8 cellular contexts compared by ENCODE assay signal in the genomic region with DNA sequence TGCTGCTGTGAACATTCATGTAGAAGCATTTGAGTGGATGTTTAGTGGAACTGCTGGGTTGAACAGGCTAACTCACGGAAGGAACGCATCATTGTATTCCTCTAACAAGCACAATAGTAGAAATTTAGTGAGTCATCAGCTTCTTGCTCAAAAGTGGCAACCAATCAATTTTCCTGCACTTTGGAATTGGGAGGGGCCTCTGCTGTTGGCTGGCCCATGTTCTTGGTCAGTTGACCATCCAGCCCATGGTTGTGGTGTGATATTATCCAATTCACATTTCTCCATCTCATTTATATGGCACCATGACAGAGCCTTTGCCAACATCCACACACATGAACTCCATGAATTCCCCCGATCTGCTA.
DNase-seq lines count a peak whose midpoint lies in the region; ATAC-seq, FAIRE-seq and TF ChIP-seq lines count a peak whose summit lies in the region.

No MANE protein-coding gene starts in this region.

- TF ChIP-seq CTCF in WERI-Rb-1 (IDR thresholded peaks at IDR 0.05; ENCODE audit: low read depth, low read length) (no peak), upper lobe of right lung (IDR thresholded peaks at IDR 0.05) (no peak)

- intact Hi-C loops in upper lobe of right lung (cut with DNase I) = no loop called here

- FAIRE-seq in RCC 7860 (lab: Jason Lieb, UNC) = no peak

- no peak overlapping the region for H3K27ac ChIP-seq in WERI-Rb-1
- no peak overlapping the region for H3K27ac ChIP-seq in upper lobe of right lung

- ATAC-seq in GM21515 (IDR thresholded peaks at IDR 0.05; ENCODE audit: unreplicated experiment) (peak; percentile 3), GM18519 (IDR thresholded peaks at IDR 0.05; ENCODE audit: low FRiP score, unreplicated experiment) (no peak), upper lobe of right lung (no peak)

- DNase-seq in RCC 7860 (ENCODE audit: low spot score) (peak; percentile 70), dermis microvascular lymphatic vessel endothelial cell (ENCODE audit: low read depth in 2 of 2) (peak; percentile 47 to 79), WERI-Rb-1 (no peak), NCI-H187 treated with DMSO at 0.1 percent for 48 hours (lab: John Stamatoyannopoulos, UW) (no peak), upper lobe of right lung (no peak)
- peak; percentile 43 for DNase-seq in stimulated activated CD4-positive, alpha-beta T cell treated with anti-CD3 and anti-CD28 coated beads, Interleukin-15, amount 100 ng/mL, for 24 hours

- H3K36me3 ChIP-seq in WERI-Rb-1 = no peaks in the 10 kb centered on the region
- no peaks in the 10 kb centered on the region for H3K36me3 ChIP-seq in upper lobe of right lung

- H3K9me3 ChIP-seq in WERI-Rb-1 (ENCODE audit: severe bottlenecking) (no peaks in the 10 kb centered on the region), upper lobe of right lung (no peaks in the 10 kb centered on the region)

- no peaks in the 10 kb centered on the region for H3K27me3 ChIP-seq in WERI-Rb-1 (ENCODE audit: insufficient read depth, low read depth, severe bottlenecking)
- no peaks in the 10 kb centered on the region for H3K27me3 ChIP-seq in upper lobe of right lung

- H3K4me3 ChIP-seq in WERI-Rb-1 (ENCODE audit: low read depth, low read length) = no peak overlapping the region
- no peak overlapping the region for H3K4me3 ChIP-seq in upper lobe of right lung

- peaks cover 4% of the 10 kb centered on the region for H3K4me1 ChIP-seq in upper lobe of right lung

Comparison
In these comparisons a context has a peak if more than half of its experiments do, and no peak if none do; other contexts are left out.
1. DNase-seq: peak in RCC 7860 (single experiment), dermis microvascular lymphatic vessel endothelial cell (2 of 2) and stimulated activated CD4-positive, alpha-beta T cell treated with anti-CD3 and anti-CD28 coated beads, Interleukin-15, amount 100 ng/mL, for 24 hours (single experiment); none in WERI-Rb-1 (single experiment), NCI-H187 treated with DMSO at 0.1 percent for 48 hours (single experiment) and upper lobe of right lung (single experiment).